ENCODE assay signal across 1 cellular context in the genomic region with DNA sequence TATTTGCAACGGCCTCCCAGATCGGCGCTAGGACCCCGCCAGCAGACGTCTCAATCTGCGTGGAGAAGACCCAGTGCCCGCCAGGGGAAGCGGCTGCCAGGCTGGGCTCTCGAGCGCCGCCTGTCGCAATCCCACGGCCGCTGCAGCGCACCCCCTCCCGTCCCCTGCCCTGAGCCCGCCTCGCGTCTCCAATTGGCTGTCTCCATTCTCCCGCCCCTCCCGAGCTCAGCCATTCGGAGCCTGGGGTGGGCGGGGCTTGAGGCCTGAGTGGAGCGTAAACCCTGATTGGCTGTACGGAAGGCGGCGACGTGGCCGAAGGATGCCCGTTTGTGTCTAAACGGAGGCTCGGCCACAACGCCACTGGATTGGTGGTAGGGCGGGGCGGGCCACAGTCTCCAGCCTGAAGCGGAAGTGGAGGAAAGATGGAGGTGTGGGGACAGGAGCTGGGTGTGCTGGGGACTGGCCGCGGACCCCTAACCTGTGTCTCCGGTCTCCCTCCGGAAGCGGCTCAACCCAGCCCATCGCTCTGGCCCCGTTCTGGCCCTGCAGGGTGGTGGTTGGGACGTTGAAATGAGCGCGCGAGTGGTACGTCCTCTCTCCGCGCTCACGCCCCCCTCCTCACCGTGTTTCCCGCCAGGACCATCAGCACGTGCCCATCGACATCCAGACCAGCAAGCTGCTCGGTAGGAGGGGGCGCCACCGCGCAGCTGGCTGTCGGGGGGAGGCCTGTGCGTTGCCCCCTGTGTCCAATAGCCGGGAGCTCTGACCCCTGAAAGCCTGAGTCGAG.
TF ChIP-seq lines count a peak whose summit lies in the region.

A gene with protein sequence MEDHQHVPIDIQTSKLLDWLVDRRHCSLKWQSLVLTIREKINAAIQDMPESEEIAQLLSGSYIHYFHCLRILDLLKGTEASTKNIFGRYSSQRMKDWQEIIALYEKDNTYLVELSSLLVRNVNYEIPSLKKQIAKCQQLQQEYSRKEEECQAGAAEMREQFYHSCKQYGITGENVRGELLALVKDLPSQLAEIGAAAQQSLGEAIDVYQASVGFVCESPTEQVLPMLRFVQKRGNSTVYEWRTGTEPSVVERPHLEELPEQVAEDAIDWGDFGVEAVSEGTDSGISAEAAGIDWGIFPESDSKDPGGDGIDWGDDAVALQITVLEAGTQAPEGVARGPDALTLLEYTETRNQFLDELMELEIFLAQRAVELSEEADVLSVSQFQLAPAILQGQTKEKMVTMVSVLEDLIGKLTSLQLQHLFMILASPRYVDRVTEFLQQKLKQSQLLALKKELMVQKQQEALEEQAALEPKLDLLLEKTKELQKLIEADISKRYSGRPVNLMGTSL (plus strand): TSS at position 389 of the 787 bp plus-strand sequence. CDS start 34 bp downstream, at position 423.

TF ChIP-seq in HEK293, 187 proteins besides CTCF, POLR2A, EP300 and RAD21 (continued from another document and continues in another):
- peak; percentile 57 for TF ChIP-seq ZFHX2 (tag by site-specific recombination; conservative IDR thresholded peaks at IDR 0.05)
- 0 out of 2 replicates have a peak, but pooled peaks have one; percentile 25 for TF ChIP-seq ZNF785 (tag by site-specific recombination; IDR thresholded peaks at IDR 0.05)
- peak; percentile 89 for TF ChIP-seq YY1 (tag by site-specific recombination; IDR thresholded peaks at IDR 0.05)
- peak; percentile 9; the same call in 1 of the 2 replicates for TF ChIP-seq ZNF184 (tag by site-specific recombination; IDR thresholded peaks at IDR 0.05)
- TF ChIP-seq ZNF76 (tag by site-specific recombination; IDR thresholded peaks at IDR 0.05; ENCODE audit: borderline replicate concordance, low read depth) = peak; percentile 73
- TF ChIP-seq KLF9 (tag by site-specific recombination; IDR thresholded peaks at IDR 0.05; ENCODE audit: low read depth) = peak; percentile 98
- peak; percentile 90 for TF ChIP-seq ZNF324 (tag by site-specific recombination; IDR thresholded peaks at IDR 0.05)
- TF ChIP-seq ZNF510 (tag by site-specific recombination; IDR thresholded peaks at IDR 0.05; ENCODE audit: insufficient replicate concordance) = no peak
- peak; percentile 95 for TF ChIP-seq ZFP69B (tag by site-specific recombination; IDR thresholded peaks at IDR 0.05)
- TF ChIP-seq, protein P1, sequence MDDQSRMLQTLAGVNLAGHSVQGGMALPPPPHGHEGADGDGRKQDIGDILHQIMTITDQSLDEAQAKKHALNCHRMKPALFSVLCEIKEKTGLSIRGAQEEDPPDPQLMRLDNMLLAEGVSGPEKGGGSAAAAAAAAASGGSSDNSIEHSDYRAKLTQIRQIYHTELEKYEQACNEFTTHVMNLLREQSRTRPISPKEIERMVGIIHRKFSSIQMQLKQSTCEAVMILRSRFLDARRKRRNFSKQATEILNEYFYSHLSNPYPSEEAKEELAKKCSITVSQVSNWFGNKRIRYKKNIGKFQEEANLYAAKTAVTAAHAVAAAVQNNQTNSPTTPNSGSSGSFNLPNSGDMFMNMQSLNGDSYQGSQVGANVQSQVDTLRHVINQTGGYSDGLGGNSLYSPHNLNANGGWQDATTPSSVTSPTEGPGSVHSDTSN (CRISPR knock-in tag; IDR thresholded peaks at IDR 0.05) = peak; percentile 64; the same call in 1 of the 2 replicates
- no peak for TF ChIP-seq ZNF274 (IDR thresholded peaks at IDR 0.05; ENCODE audit: low read length)
- no peak for TF ChIP-seq ZNF274 (tag by site-specific recombination; IDR thresholded peaks at IDR 0.05; ENCODE audit: borderline replicate concordance)
- no peak for TF ChIP-seq ZNF202 (tag by site-specific recombination; IDR thresholded peaks at IDR 0.05; ENCODE audit: borderline replicate concordance)
- peak; percentile 93 for TF ChIP-seq GLI4 (tag by site-specific recombination; IDR thresholded peaks at IDR 0.05)
- no peak for TF ChIP-seq SALL2 (tag by site-specific recombination; IDR thresholded peaks at IDR 0.05; ENCODE audit: borderline replicate concordance)
- TF ChIP-seq ZBTB17 (tag by site-specific recombination; IDR thresholded peaks at IDR 0.05) = peak; percentile 99
- peak; percentile 66; the same call in 1 of the 2 replicates for TF ChIP-seq ZBTB7A (tag by site-specific recombination; IDR thresholded peaks at IDR 0.05; ENCODE audit: low read depth)
- peak; percentile 30; the same call in 1 of the 2 replicates for TF ChIP-seq ZNF146 (tag by site-specific recombination; IDR thresholded peaks at IDR 0.05)
- TF ChIP-seq ZNF221 (tag by site-specific recombination; IDR thresholded peaks at IDR 0.05; ENCODE audit: borderline replicate concordance) = no peak
- no peak for TF ChIP-seq PRDM1 (tag by site-specific recombination; IDR thresholded peaks at IDR 0.05)
- TF ChIP-seq, protein P2, sequence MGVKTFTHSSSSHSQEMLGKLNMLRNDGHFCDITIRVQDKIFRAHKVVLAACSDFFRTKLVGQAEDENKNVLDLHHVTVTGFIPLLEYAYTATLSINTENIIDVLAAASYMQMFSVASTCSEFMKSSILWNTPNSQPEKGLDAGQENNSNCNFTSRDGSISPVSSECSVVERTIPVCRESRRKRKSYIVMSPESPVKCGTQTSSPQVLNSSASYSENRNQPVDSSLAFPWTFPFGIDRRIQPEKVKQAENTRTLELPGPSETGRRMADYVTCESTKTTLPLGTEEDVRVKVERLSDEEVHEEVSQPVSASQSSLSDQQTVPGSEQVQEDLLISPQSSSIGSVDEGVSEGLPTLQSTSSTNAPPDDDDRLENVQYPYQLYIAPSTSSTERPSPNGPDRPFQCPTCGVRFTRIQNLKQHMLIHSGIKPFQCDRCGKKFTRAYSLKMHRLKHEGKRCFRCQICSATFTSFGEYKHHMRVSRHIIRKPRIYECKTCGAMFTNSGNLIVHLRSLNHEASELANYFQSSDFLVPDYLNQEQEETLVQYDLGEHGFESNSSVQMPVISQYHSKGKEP (tag by site-specific recombination; IDR thresholded peaks at IDR 0.05) = no peak; the same call in 1 of the 2 replicates
- TF ChIP-seq, protein P3, sequence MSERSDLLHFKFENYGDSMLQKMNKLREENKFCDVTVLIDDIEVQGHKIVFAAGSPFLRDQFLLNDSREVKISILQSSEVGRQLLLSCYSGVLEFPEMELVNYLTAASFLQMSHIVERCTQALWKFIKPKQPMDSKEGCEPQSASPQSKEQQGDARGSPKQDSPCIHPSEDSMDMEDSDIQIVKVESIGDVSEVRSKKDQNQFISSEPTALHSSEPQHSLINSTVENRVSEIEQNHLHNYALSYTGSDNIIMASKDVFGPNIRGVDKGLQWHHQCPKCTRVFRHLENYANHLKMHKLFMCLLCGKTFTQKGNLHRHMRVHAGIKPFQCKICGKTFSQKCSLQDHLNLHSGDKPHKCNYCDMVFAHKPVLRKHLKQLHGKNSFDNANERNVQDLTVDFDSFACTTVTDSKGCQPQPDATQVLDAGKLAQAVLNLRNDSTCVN (tag by site-specific recombination; optimal IDR thresholded peaks at IDR 0.05) = peak; percentile 79
- TF ChIP-seq, protein P4, sequence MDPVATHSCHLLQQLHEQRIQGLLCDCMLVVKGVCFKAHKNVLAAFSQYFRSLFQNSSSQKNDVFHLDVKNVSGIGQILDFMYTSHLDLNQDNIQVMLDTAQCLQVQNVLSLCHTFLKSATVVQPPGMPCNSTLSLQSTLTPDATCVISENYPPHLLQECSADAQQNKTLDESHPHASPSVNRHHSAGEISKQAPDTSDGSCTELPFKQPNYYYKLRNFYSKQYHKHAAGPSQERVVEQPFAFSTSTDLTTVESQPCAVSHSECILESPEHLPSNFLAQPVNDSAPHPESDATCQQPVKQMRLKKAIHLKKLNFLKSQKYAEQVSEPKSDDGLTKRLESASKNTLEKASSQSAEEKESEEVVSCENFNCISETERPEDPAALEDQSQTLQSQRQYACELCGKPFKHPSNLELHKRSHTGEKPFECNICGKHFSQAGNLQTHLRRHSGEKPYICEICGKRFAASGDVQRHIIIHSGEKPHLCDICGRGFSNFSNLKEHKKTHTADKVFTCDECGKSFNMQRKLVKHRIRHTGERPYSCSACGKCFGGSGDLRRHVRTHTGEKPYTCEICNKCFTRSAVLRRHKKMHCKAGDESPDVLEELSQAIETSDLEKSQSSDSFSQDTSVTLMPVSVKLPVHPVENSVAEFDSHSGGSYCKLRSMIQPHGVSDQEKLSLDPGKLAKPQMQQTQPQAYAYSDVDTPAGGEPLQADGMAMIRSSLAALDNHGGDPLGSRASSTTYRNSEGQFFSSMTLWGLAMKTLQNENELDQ (tag by site-specific recombination; IDR thresholded peaks at IDR 0.05; ENCODE audit: low read depth) = no peak
- no peak for TF ChIP-seq ZNF132 (tag by site-specific recombination; IDR thresholded peaks at IDR 0.05; ENCODE audit: borderline replicate concordance)
- TF ChIP-seq, protein P5, sequence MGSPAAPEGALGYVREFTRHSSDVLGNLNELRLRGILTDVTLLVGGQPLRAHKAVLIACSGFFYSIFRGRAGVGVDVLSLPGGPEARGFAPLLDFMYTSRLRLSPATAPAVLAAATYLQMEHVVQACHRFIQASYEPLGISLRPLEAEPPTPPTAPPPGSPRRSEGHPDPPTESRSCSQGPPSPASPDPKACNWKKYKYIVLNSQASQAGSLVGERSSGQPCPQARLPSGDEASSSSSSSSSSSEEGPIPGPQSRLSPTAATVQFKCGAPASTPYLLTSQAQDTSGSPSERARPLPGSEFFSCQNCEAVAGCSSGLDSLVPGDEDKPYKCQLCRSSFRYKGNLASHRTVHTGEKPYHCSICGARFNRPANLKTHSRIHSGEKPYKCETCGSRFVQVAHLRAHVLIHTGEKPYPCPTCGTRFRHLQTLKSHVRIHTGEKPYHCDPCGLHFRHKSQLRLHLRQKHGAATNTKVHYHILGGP (tag by site-specific recombination; IDR thresholded peaks at IDR 0.05) = no peak
- TF ChIP-seq ZNF596 (tag by site-specific recombination; IDR thresholded peaks at IDR 0.05) = no peak
- no peak for TF ChIP-seq ZNF623 (tag by site-specific recombination; IDR thresholded peaks at IDR 0.05)
- TF ChIP-seq ZNF112 (tag by site-specific recombination; IDR thresholded peaks at IDR 0.05) = no peak
- TF ChIP-seq ZNF292 (tag by site-specific recombination; IDR thresholded peaks at IDR 0.05; ENCODE audit: borderline replicate concordance, low read depth) = no peak
- TF ChIP-seq, protein P6, sequence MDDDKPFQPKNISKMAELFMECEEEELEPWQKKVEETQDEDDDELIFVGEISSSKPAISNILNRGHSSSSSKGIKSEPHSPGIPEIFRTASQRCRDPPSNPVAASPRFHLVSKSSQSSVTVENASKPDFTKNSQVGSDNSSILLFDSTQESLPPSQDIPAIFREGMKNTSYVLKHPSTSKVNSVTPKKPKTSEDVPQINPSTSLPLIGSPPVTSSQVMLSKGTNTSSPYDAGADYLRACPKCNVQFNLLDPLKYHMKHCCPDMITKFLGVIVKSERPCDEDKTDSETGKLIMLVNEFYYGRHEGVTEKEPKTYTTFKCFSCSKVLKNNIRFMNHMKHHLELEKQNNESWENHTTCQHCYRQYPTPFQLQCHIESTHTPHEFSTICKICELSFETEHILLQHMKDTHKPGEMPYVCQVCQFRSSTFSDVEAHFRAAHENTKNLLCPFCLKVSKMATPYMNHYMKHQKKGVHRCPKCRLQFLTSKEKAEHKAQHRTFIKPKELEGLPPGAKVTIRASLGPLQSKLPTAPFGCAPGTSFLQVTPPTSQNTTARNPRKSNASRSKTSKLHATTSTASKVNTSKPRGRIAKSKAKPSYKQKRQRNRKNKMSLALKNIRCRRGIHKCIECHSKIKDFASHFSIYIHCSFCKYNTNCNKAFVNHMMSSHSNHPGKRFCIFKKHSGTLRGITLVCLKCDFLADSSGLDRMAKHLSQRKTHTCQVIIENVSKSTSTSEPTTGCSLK (tag by site-specific recombination; IDR thresholded peaks at IDR 0.05) = no peak
- TF ChIP-seq, protein P7, sequence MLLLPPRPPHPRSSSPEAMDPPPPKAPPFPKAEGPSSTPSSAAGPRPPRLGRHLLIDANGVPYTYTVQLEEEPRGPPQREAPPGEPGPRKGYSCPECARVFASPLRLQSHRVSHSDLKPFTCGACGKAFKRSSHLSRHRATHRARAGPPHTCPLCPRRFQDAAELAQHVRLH (tag by site-specific recombination; IDR thresholded peaks at IDR 0.05) = peak; percentile 73; the same call in 1 of the 2 replicates
- peak; percentile 79 for TF ChIP-seq ZSCAN30 (tag by site-specific recombination; IDR thresholded peaks at IDR 0.05)
- TF ChIP-seq, protein P8, sequence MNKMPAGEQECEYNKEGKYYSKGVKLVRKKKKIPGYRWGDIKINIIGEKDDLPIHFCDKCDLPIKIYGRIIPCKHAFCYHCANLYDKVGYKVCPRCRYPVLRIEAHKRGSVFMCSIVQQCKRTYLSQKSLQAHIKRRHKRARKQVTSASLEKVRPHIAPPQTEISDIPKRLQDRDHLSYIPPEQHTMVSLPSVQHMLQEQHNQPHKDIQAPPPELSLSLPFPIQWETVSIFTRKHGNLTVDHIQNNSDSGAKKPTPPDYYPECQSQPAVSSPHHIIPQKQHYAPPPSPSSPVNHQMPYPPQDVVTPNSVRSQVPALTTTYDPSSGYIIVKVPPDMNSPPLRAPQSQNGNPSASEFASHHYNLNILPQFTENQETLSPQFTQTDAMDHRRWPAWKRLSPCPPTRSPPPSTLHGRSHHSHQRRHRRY (tag by site-specific recombination; IDR thresholded peaks at IDR 0.05) = no peak
- TF ChIP-seq ZNF558 (tag by site-specific recombination; IDR thresholded peaks at IDR 0.05) = no peak
- TF ChIP-seq ZNF24 (tag by site-specific recombination; IDR thresholded peaks at IDR 0.05) = peak; percentile 82
- TF ChIP-seq ZNF837 (tag by site-specific recombination; IDR thresholded peaks at IDR 0.05) = no peak
- TF ChIP-seq, protein P9, sequence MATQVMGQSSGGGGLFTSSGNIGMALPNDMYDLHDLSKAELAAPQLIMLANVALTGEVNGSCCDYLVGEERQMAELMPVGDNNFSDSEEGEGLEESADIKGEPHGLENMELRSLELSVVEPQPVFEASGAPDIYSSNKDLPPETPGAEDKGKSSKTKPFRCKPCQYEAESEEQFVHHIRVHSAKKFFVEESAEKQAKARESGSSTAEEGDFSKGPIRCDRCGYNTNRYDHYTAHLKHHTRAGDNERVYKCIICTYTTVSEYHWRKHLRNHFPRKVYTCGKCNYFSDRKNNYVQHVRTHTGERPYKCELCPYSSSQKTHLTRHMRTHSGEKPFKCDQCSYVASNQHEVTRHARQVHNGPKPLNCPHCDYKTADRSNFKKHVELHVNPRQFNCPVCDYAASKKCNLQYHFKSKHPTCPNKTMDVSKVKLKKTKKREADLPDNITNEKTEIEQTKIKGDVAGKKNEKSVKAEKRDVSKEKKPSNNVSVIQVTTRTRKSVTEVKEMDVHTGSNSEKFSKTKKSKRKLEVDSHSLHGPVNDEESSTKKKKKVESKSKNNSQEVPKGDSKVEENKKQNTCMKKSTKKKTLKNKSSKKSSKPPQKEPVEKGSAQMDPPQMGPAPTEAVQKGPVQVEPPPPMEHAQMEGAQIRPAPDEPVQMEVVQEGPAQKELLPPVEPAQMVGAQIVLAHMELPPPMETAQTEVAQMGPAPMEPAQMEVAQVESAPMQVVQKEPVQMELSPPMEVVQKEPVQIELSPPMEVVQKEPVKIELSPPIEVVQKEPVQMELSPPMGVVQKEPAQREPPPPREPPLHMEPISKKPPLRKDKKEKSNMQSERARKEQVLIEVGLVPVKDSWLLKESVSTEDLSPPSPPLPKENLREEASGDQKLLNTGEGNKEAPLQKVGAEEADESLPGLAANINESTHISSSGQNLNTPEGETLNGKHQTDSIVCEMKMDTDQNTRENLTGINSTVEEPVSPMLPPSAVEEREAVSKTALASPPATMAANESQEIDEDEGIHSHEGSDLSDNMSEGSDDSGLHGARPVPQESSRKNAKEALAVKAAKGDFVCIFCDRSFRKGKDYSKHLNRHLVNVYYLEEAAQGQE (tag by site-specific recombination; IDR thresholded peaks at IDR 0.05) = no peak; the same call in 1 of the 2 replicates
- no peak for TF ChIP-seq GLI2 (tag by site-specific recombination; IDR thresholded peaks at IDR 0.05; ENCODE audit: borderline replicate concordance, low read depth)
- TF ChIP-seq GLIS1 (tag by site-specific recombination; IDR thresholded peaks at IDR 0.05) = peak; percentile 76
